Comparison of ENCODE assay signal across 28 cellular contexts in the genomic region with DNA sequence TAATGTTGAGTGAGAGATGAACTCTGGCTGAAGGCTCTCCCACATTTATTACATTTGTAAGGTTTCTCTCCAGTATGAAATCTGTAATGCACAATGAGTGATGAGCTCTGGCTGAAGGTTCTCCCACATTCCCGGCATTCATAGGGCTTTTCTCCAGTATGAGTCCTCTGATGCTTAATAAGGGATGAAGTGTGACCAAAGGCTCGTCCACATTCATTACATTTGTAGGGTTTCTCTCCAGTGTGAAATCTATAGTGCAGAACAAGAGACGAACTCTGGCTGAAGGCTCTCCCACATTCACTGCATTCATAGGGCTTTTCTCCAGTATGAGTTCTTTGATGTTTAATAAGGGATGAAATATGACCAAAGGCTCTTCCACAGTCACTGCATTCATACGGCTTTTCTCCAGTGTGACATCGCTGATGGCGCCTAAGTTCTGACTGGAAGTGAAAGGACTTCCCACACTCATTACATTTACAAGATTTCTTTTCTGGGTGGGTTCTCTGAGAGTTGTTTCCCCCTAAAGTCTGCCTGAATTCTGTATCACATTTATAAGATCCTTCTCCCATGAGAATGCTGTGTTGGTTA. TPM values are rescaled to one million over a fixed set of nuclear protein-coding genes. Genes with fewer than 3 reads are reported as not detected.
DNase-seq lines count a peak whose midpoint lies in the region; ATAC-seq and TF ChIP-seq lines count a peak whose summit lies in the region.
"Had no signal": no experiment of that assay in that cellular context is flagged by ENCODE, and none has a peak within 500 bp of the region (broad histone marks: within the 10 kb centered on the region; RNA-seq: fewer than 3 reads in every experiment).

No MANE protein-coding gene starts in this region.

- H2AFZ ChIP-seq in GM23248 = no peak overlapping the region
- H2AFZ ChIP-seq in PC-3 (ENCODE audit: low read length) = no peak overlapping the region
- H2AFZ ChIP-seq: neural progenitor cell had no signal

- H3K4me1 ChIP-seq in GM23248 (ENCODE audit: insufficient read depth) = no peaks in the 10 kb centered on the region
- H3K4me1 ChIP-seq in PC-3 (ENCODE audit: insufficient read depth, low read length) = no peaks in the 10 kb centered on the region
- H3K4me1 ChIP-seq in subcutaneous abdominal adipose tissue (ENCODE audit: control insufficient read depth in 5 of 5, insufficient read depth in 5 of 5, low read length in 5 of 5) = no peaks in the 10 kb centered on the region
- H3K4me1 ChIP-seq: ascending aorta, esophagus muscularis mucosa, lower lobe of right lung, neural progenitor cell had no signal

- WGBS in GM23248 (ENCODE audit: low coverage in 1 of 2, low lambda C conversion rate in 2 of 2, missing lambda C conversion rate in 2 of 2), 2 experiments = 95 to 96% methylated on average over 6 of the region's 6 CpGs

- peaks cover 23% of the 10 kb centered on the region for H3K9me3 ChIP-seq in GM23248 (ENCODE audit: low read depth)
- H3K9me3 ChIP-seq in PC-3 (ENCODE audit: low read length) = peaks cover 78% of the 10 kb centered on the region
- peaks cover 67 to 93% (median 90%) of the 10 kb centered on the region in 5 donors for H3K9me3 ChIP-seq in subcutaneous abdominal adipose tissue (ENCODE audit: control insufficient read depth in 5 of 5, low read length in 5 of 5)

- intact Hi-C loops in PC-3 (cut with micrococcal nuclease) = no loop called here

- CTCF ChIA-PET in PC-3 (lab: Charles Lee) = no interaction called here

- TSS peak; percentile 16 for BruUV-seq in PC-3 (replicated peaks; lab: Mats Ljungman, UMichigan)

- H3K27me3 ChIP-seq in GM23248 (replicated peaks; ENCODE audit: insufficient read depth) (no peaks in the 10 kb centered on the region), PC-3 (ENCODE audit: low read length) (no peaks in the 10 kb centered on the region), subcutaneous abdominal adipose tissue (ENCODE audit: control insufficient read depth in 5 of 5, insufficient read depth in 4 of 5, low read length in 5 of 5) (no peaks in the 10 kb centered on the region)
- H3K27me3 ChIP-seq: ascending aorta, esophagus muscularis mucosa, neural progenitor cell had no signal

- no peak overlapping the region for H3K4me3 ChIP-seq in GM23248
- H3K4me3 ChIP-seq in PC-3 (ENCODE audit: low read length) = no peak overlapping the region; the same call in 1 of the 2 replicates
- peak overlapping the region; percentile 14 to 63 (median 41) for H3K4me3 ChIP-seq in subcutaneous abdominal adipose tissue (ENCODE audit: low read depth in 1 of 5, low read length in 5 of 5)
- H3K4me3 ChIP-seq: esophagus muscularis mucosa, lower lobe of right lung, neural progenitor cell had no signal

- H3K27ac Mint-ChIP-seq in endothelial cell (ENCODE audit: unreplicated experiment) = no peak overlapping the region
- H3K27ac Mint-ChIP-seq: activated CD4-positive, alpha-beta T cell treated with anti-CD3 and anti-CD28 coated beads, Interleukin-2, amount 10 ng/mL, durations not matched to agents 24 days and 14 days; activated naive CD8-positive, alpha-beta T cell; neural progenitor cell; T-cell; type B pancreatic cell; WTC11 had no signal

- no peak for ATAC-seq in PC-3
- no peak for ATAC-seq in GM21528 (IDR thresholded peaks at IDR 0.05; ENCODE audit: low FRiP score, unreplicated experiment)
- ATAC-seq: lower lobe of right lung, sciatic nerve, T-cell, WTC11 had no signal

- no peak overlapping the region for H3K4me2 ChIP-seq in GM23248 (ENCODE audit: unreplicated experiment)
- H3K4me2 ChIP-seq in PC-3 (ENCODE audit: low read length) = no peak overlapping the region
- H3K4me2 ChIP-seq: neural progenitor cell had no signal

- H3K79me2 ChIP-seq in GM23248 (ENCODE audit: insufficient read depth) (no peaks in the 10 kb centered on the region), PC-3 (ENCODE audit: low read length) (no peaks in the 10 kb centered on the region)

- H3K36me3 ChIP-seq in GM23248 (ENCODE audit: low read depth) = peaks cover 86% of the 10 kb centered on the region
- peaks cover 75% of the 10 kb centered on the region for H3K36me3 ChIP-seq in PC-3 (ENCODE audit: low read depth, low read length)
- peaks cover 48 to 74% (median 53%) of the 10 kb centered on the region in 5 donors for H3K36me3 ChIP-seq in subcutaneous abdominal adipose tissue (ENCODE audit: control insufficient read depth in 5 of 5, insufficient read depth in 5 of 5, low read length in 5 of 5)

- in situ Hi-C loops in GM23248 (cut with MboI) = no loop called here

- H3K4me1 Mint-ChIP-seq in endothelial cell (ENCODE audit: unreplicated experiment) = no peaks in the 10 kb centered on the region
- H3K4me1 Mint-ChIP-seq: activated CD4-positive, alpha-beta T cell treated with anti-CD3 and anti-CD28 coated beads, Interleukin-2, amount 10 ng/mL, durations not matched to agents 24 days and 14 days; CD14-positive monocyte; neural progenitor cell; T-cell; WTC11 had no signal

- POLR2A ChIA-PET in PC-3 (lab: Charles Lee; ENCODE audit: unreplicated experiment) = no interaction called here

- H4K20me1 ChIP-seq in GM23248 (ENCODE audit: insufficient read depth) (no peaks in the 10 kb centered on the region), PC-3 (ENCODE audit: low read length) (no peaks in the 10 kb centered on the region)

- peak; percentile 19 for DNase-seq in GM23248
- no peak for DNase-seq in PC-3
- DNase-seq in endothelial cell (ENCODE audit: low spot score) = no peak
- no peak for DNase-seq in amygdala (lab: John Stamatoyannopoulos, UW)
- no peak for DNase-seq in activated naive CD4-positive, alpha-beta T cell treated with Interleukin-2 at 50 U/mL for 16 hours
- DNase-seq: activated CD4-positive, alpha-beta T cell treated with anti-CD3 and anti-CD28 coated beads, Interleukin-2, amount 10 ng/mL, durations not matched to agents 24 days and 14 days; activated CD8-positive, alpha-beta memory T cell treated with anti-CD3 and anti-CD28 coated beads for 24 hours; activated effector memory CD4-positive, alpha-beta T cell treated with Interleukin-2 at 50 U/mL for 16 hours; activated T-cell treated with anti-CD3 and anti-CD28 coated beads for 4 hours; Calu3; DND-41; kidney glomerular epithelial cell; lower lobe of right lung; NCI-H1930; NCI-H510A treated with DMSO at 0.1 percent for 48 hours; posterior cingulate gyrus; stimulated activated CD4-positive, alpha-beta T cell treated with anti-CD3 and anti-CD28 coated beads, Interleukin-2, amount 100 ng/mL, for 48 hours; T-cell had no signal

- H3K9me3 Mint-ChIP-seq in endothelial cell (ENCODE audit: unreplicated experiment) = peaks cover 60% of the 10 kb centered on the region

- H3K36me3 Mint-ChIP-seq in endothelial cell (ENCODE audit: low read depth, unreplicated experiment) = peaks cover 95% of the 10 kb centered on the region

- TF ChIP-seq CTCF in PC-3 (conservative IDR thresholded peaks at IDR 0.05; ENCODE audit: low read depth, low read length) (no peak), endothelial cell (IDR thresholded peaks at IDR 0.05; ENCODE audit: unreplicated experiment) (no peak)

- H3K4me3 Mint-ChIP-seq in endothelial cell (ENCODE audit: unreplicated experiment) = peak overlapping the region; percentile 68
- H3K4me3 Mint-ChIP-seq: activated CD4-positive, alpha-beta T cell treated with anti-CD3 and anti-CD28 coated beads, Interleukin-2, amount 10 ng/mL, durations not matched to agents 24 days and 14 days; activated naive CD8-positive, alpha-beta T cell; CD14-positive monocyte; neural progenitor cell; T-cell; type B pancreatic cell; WTC11 had no signal

- no peaks in the 10 kb centered on the region for H3K27me3 Mint-ChIP-seq in endothelial cell (ENCODE audit: unreplicated experiment)
- H3K27me3 Mint-ChIP-seq: activated CD4-positive, alpha-beta T cell treated with anti-CD3 and anti-CD28 coated beads, Interleukin-2, amount 10 ng/mL, durations not matched to agents 24 days and 14 days; activated naive CD8-positive, alpha-beta T cell; T-cell; type B pancreatic cell had no signal

- H3F3A ChIP-seq in GM23248 (ENCODE audit: insufficient read depth) (no peaks in the 10 kb centered on the region), PC-3 (ENCODE audit: low read length, unreplicated experiment) (no peaks in the 10 kb centered on the region)

- H3K9ac ChIP-seq in GM23248 = no peak overlapping the region
- H3K9ac ChIP-seq in PC-3 (ENCODE audit: low read length) = no peak overlapping the region
- no peak overlapping the region for H3K9ac ChIP-seq in subcutaneous abdominal adipose tissue (ENCODE audit: low read length in 5 of 5)
- H3K9ac ChIP-seq: neural progenitor cell had no signal

- H3K27ac ChIP-seq in GM23248 = no peak overlapping the region
- no peak overlapping the region for H3K27ac ChIP-seq in PC-3 (ENCODE audit: low read length)
- no peak overlapping the region for H3K27ac ChIP-seq in subcutaneous abdominal adipose tissue (ENCODE audit: low read depth, low read length)
- H3K27ac ChIP-seq: ascending aorta, esophagus muscularis mucosa, lower lobe of right lung, neural progenitor cell had no signal

- no peaks in the 10 kb centered on the region for H3K9me2 ChIP-seq in GM23248 (ENCODE audit: insufficient read depth)
- no peaks in the 10 kb centered on the region for H3K9me2 ChIP-seq in PC-3 (replicated peaks; ENCODE audit: low read length)

RNA-seq across cellular contexts. Expression of a gene that starts 10.2 kb away (rescaled TPM):
- 8.1 and 12.8 TPM in 2 replicates for total RNA-seq in GM23248 (2014; rRNA removed; shearing (Covaris generic))
- 5.3 and 5.6 TPM in 2 replicates for polyA plus RNA-seq in GM23248 (2016; fragmentation: Nextera tagmentation; extraction: Ambion mirVana)
- total RNA-seq in PC-3 (2014; rRNA removed) (5.8 and 6.6 TPM in 2 replicates), endothelial cell (ENCODE audit: unreplicated experiment) (16.2 TPM)

RNA-seq across cellular contexts. Expression of a gene that starts 16.1 kb away (rescaled TPM):
- 5.6 and 7.6 TPM in 2 replicates for total RNA-seq in GM23248 (2014; rRNA removed; shearing (Covaris generic))
- polyA plus RNA-seq in GM23248 (2016; fragmentation: Nextera tagmentation; extraction: Ambion mirVana) = 3.3 and 4.3 TPM in 2 replicates
- total RNA-seq in PC-3 (2014; rRNA removed) (1.4 and 3.1 TPM in 2 replicates), endothelial cell (ENCODE audit: unreplicated experiment) (5.3 TPM)

RNA-seq across cellular contexts. Expression of a gene that starts 27.9 kb away (rescaled TPM):
- 26.1 and 34.3 TPM in 2 replicates for total RNA-seq in GM23248 (2014; rRNA removed; shearing (Covaris generic))
- polyA plus RNA-seq in GM23248 (2016; fragmentation: Nextera tagmentation; extraction: Ambion mirVana) = 38.1 and 38.4 TPM in 2 replicates
- total RNA-seq in PC-3 (2014; rRNA removed) (107 and 136 TPM in 2 replicates), endothelial cell (ENCODE audit: unreplicated experiment) (47.5 TPM)

RNA-seq across cellular contexts. Expression of a gene that starts 57.8 kb away (rescaled TPM):
- total RNA-seq in GM23248 (2014; rRNA removed; shearing (Covaris generic)) = 1.9 and 3.0 TPM in 2 replicates
- 0.79 and 1.0 TPM in 2 replicates for polyA plus RNA-seq in GM23248 (2016; fragmentation: Nextera tagmentation; extraction: Ambion mirVana)
- total RNA-seq in PC-3 (2014; rRNA removed) = not detected in 2 replicates
- total RNA-seq in endothelial cell (ENCODE audit: unreplicated experiment) = 11.2 TPM

Comparison
In these comparisons a context has a peak if more than half of its experiments do, and no peak if none do; other contexts are left out.
1. H3K4me3 ChIP-seq: peak in subcutaneous abdominal adipose tissue (5 of 5); none in GM23248 (single experiment) and PC-3 (single experiment).